In genomic region chr12:111664510-111664909, GRCh38 we compare ENCODE assay signal across 15 cellular contexts.
"Had no signal": no experiment of that assay in that cellular context is flagged by ENCODE, and none has a peak within 500 bp of the region (broad histone marks: within the 10 kb centered on the region; RNA-seq: fewer than 3 reads in every experiment).

No MANE protein-coding gene starts in this region.

- FAIRE-seq: TTC549 had no signal

- H3K27ac ChIP-seq: adrenal gland, coronary artery, parathyroid adenoma, transverse colon, vagina had no signal

- H3K4me3 ChIP-seq: adrenal gland, coronary artery, lung, transverse colon, vagina had no signal

- H3K9ac ChIP-seq: parathyroid adenoma had no signal

- H3K4me1 ChIP-seq: adrenal gland, parathyroid adenoma, transverse colon, vagina had no signal

- H3K4me3 Mint-ChIP-seq: activated CD8-positive, alpha-beta T cell treated with anti-CD3 and anti-CD28 coated beads for 36 hours; stimulated activated memory B cell treated with anti-CD40 and anti-IgM and Interleukin-4, amounts not matched to agents 10 μg/mL and 1 μg/mL and 100 μg/mL, for 72 hours; WTC11 had no signal

- H3K9me3 Mint-ChIP-seq: activated CD8-positive, alpha-beta T cell treated with anti-CD3 and anti-CD28 coated beads for 36 hours; stimulated activated memory B cell treated with anti-CD40 and anti-IgM and Interleukin-4, amounts not matched to agents 10 μg/mL and 1 μg/mL and 100 μg/mL, for 72 hours; WTC11 had no signal

- H3K9me3 ChIP-seq: adrenal gland, transverse colon, vagina had no signal

- H3K27me3 ChIP-seq: adrenal gland, transverse colon, vagina had no signal

- H3K79me2 ChIP-seq: parathyroid adenoma had no signal

- DNase-seq: activated CD4-positive, alpha-beta T cell treated with anti-CD3 and anti-CD28 coated beads for 48 hours; activated CD8-positive, alpha-beta T cell treated with anti-CD3 and anti-CD28 coated beads for 36 hours; adrenal gland; effector CD8-positive, alpha-beta T cell; foreskin melanocyte; head of caudate nucleus; left colon; transverse colon had no signal

- H3K4me1 Mint-ChIP-seq: stimulated activated memory B cell treated with anti-CD40 and anti-IgM and Interleukin-4, amounts not matched to agents 10 μg/mL and 1 μg/mL and 100 μg/mL, for 72 hours; WTC11 had no signal

- H3K27ac Mint-ChIP-seq: activated CD8-positive, alpha-beta T cell treated with anti-CD3 and anti-CD28 coated beads for 36 hours; stimulated activated memory B cell treated with anti-CD40 and anti-IgM and Interleukin-4, amounts not matched to agents 10 μg/mL and 1 μg/mL and 100 μg/mL, for 72 hours; WTC11 had no signal

- ATAC-seq: activated CD8-positive, alpha-beta T cell treated with anti-CD3 and anti-CD28 coated beads for 36 hours; left colon; stimulated activated memory B cell treated with anti-CD40 and anti-IgM and Interleukin-4, amounts not matched to agents 10 μg/mL and 1 μg/mL and 100 μg/mL, for 72 hours; WTC11 had no signal

- H3K27me3 Mint-ChIP-seq: activated CD8-positive, alpha-beta T cell treated with anti-CD3 and anti-CD28 coated beads for 36 hours; stimulated activated memory B cell treated with anti-CD40 and anti-IgM and Interleukin-4, amounts not matched to agents 10 μg/mL and 1 μg/mL and 100 μg/mL, for 72 hours had no signal
